In genomic region chr2:222842517-222843174, GRCh38 we compare ENCODE assay signal across 10 cellular contexts. TPM values are rescaled to one million over a fixed set of nuclear protein-coding genes. Genes with fewer than 3 reads are reported as not detected.
DNase-seq lines count a peak whose midpoint lies in the region; ATAC-seq, FAIRE-seq and TF ChIP-seq lines count a peak whose summit lies in the region.
"Had no signal": no experiment of that assay in that cellular context is flagged by ENCODE, and none has a peak within 500 bp of the region (broad histone marks: within the 10 kb centered on the region; RNA-seq: fewer than 3 reads in every experiment).

No MANE protein-coding gene starts in this region.

- TF ChIP-seq CTCF in DND-41 (IDR thresholded peaks at IDR 0.05; ENCODE audit: borderline replicate concordance, extremely low read depth, low read length, poor library complexity, severe bottlenecking) (no peak), bronchial epithelial cell (IDR thresholded peaks at IDR 0.05; ENCODE audit: insufficient read depth, low read length, severe bottlenecking) (no peak), MM.1S (IDR thresholded peaks at IDR 0.05; ENCODE audit: low read length) (no peak)

- no peaks in the 10 kb centered on the region for H3K79me2 ChIP-seq in DND-41 (ENCODE audit: insufficient read depth, low read length)
- no peaks in the 10 kb centered on the region for H3K79me2 ChIP-seq in MM.1S (ENCODE audit: low read length)

- H3K27me3 ChIP-seq in DND-41 (ENCODE audit: insufficient read depth, low read length, poor library complexity) (no peaks in the 10 kb centered on the region), bronchial epithelial cell (ENCODE audit: control insufficient read depth, insufficient read depth, low read length) (no peaks in the 10 kb centered on the region), mucosa of rectum (ENCODE audit: control insufficient read depth in 2 of 2, insufficient read depth in 2 of 2, low read length in 2 of 2) (no peaks in the 10 kb centered on the region), MM.1S (replicated peaks; ENCODE audit: insufficient read depth, low read length) (no peaks in the 10 kb centered on the region)
- H3K27me3 ChIP-seq: brain microvascular endothelial cell had no signal

- H3K4me2 ChIP-seq in DND-41 (ENCODE audit: insufficient read depth, low read length) (no peak overlapping the region), MM.1S (ENCODE audit: low read depth, low read length) (no peak overlapping the region)

- H4K20me1 ChIP-seq in DND-41 (ENCODE audit: insufficient read depth, low read length) (no peaks in the 10 kb centered on the region), MM.1S (ENCODE audit: insufficient read depth, low read length) (no peaks in the 10 kb centered on the region)

- H3K4me3 ChIP-seq in DND-41 (ENCODE audit: low read depth in 1 of 2, low read length in 2 of 2): no peak overlapping the region
- H3K4me3 ChIP-seq in bronchial epithelial cell (ENCODE audit: low read depth, low read length): no peak overlapping the region
- H3K4me3 ChIP-seq in mucosa of rectum (ENCODE audit: low read length in 2 of 2): no peak overlapping the region
- H3K4me3 ChIP-seq in MM.1S (ENCODE audit: low read length): no peak overlapping the region
- H3K4me3 ChIP-seq: thoracic aorta had no signal

- no peak for ATAC-seq in DND-41 (ENCODE audit: insufficient read depth, low read depth)
- no peak for ATAC-seq in GM21723 (IDR thresholded peaks at IDR 0.05; ENCODE audit: unreplicated experiment)

- no peak for FAIRE-seq in bronchial epithelial cell (lab: Jason Lieb, UNC)

- no peaks in the 10 kb centered on the region for H3K9me2 ChIP-seq in MM.1S (replicated peaks; ENCODE audit: insufficient read depth, low read length)

- H3K27ac ChIP-seq in DND-41 (ENCODE audit: low read length): no peak overlapping the region
- peak overlapping the region; percentile 25 to 28 for H3K27ac ChIP-seq in mucosa of rectum (ENCODE audit: low read depth in 2 of 2, low read length in 2 of 2)
- no peak overlapping the region for H3K27ac ChIP-seq in MM.1S (ENCODE audit: low read length)
- H3K27ac ChIP-seq: brain microvascular endothelial cell, thoracic aorta had no signal

- DNase-seq in DND-41: no peak
- peak; percentile 22 for DNase-seq in M059J (ENCODE audit: low read depth)
- peak; percentile 97 for DNase-seq in bronchial epithelial cell (ENCODE audit: low read depth)
- no peak for DNase-seq in activated effector memory CD4-positive, alpha-beta T cell treated with Interleukin-2 at 50 U/mL for 16 hours
- DNase-seq in MM.1S: no peak
- DNase-seq in T1000 (lab: John Stamatoyannopoulos, UW): no peak
- DNase-seq: brain microvascular endothelial cell had no signal

- H3K36me3 ChIP-seq in DND-41 (ENCODE audit: insufficient read depth, low read length): no peaks in the 10 kb centered on the region
- no peaks in the 10 kb centered on the region for H3K36me3 ChIP-seq in bronchial epithelial cell (ENCODE audit: control insufficient read depth, insufficient read depth, low read length)
- H3K36me3 ChIP-seq in mucosa of rectum (ENCODE audit: control insufficient read depth in 2 of 2, insufficient read depth in 2 of 2, low read length in 2 of 2): no peaks in the 10 kb centered on the region
- H3K36me3 ChIP-seq in MM.1S (replicated peaks; ENCODE audit: insufficient read depth, low read length): no peaks in the 10 kb centered on the region
- H3K36me3 ChIP-seq: brain microvascular endothelial cell, thoracic aorta had no signal

- H3K9ac ChIP-seq in DND-41 (ENCODE audit: low read depth, low read length) (no peak overlapping the region), mucosa of rectum (ENCODE audit: low read depth in 1 of 2, low read length in 2 of 2) (peak overlapping the region in 1 of 2 donors; percentile 34), MM.1S (ENCODE audit: low read length) (no peak overlapping the region)

- H2AFZ ChIP-seq in DND-41 (ENCODE audit: low read depth, low read length): 0 out of 2 replicates have a peak overlapping the region, but pooled peaks have one; percentile 3
- H2AFZ ChIP-seq in MM.1S (ENCODE audit: low read length): no peak overlapping the region

- H3K4me1 ChIP-seq in DND-41 (ENCODE audit: insufficient read depth, low read length) (no peaks in the 10 kb centered on the region), mucosa of rectum (ENCODE audit: control insufficient read depth in 2 of 2, insufficient read depth in 2 of 2, low read length in 2 of 2) (peaks cover 3% of the 10 kb centered on the region in 2 donors), MM.1S (ENCODE audit: low read length) (no peaks in the 10 kb centered on the region)

- no peaks in the 10 kb centered on the region for H3F3A ChIP-seq in MM.1S (ENCODE audit: insufficient read depth, low read length)

- H3K9me3 ChIP-seq in DND-41 (ENCODE audit: insufficient read depth, low read length, severe bottlenecking): no peaks in the 10 kb centered on the region
- no peaks in the 10 kb centered on the region for H3K9me3 ChIP-seq in mucosa of rectum (ENCODE audit: control insufficient read depth in 2 of 2, low read length in 2 of 2)
- H3K9me3 ChIP-seq in MM.1S (replicated peaks; ENCODE audit: insufficient read depth, low read length): no peaks in the 10 kb centered on the region
- H3K9me3 ChIP-seq: thoracic aorta had no signal

RNA-seq across cellular contexts. Expression of gene ACSL3, which starts 18.2 kb away (rescaled TPM):
- total RNA-seq in M059J (2014; rRNA removed; shearing (Covaris generic)): 83.1 and 90.6 TPM in 2 replicates
- 166 and 269 TPM in 2 replicates for total RNA-seq in bronchial epithelial cell

Comparison
In these comparisons a context has a peak if more than half of its experiments do, and no peak if none do; other contexts are left out.
1. DNase-seq: peak in M059J (single experiment) and bronchial epithelial cell (single experiment); none in DND-41 (single experiment), activated effector memory CD4-positive, alpha-beta T cell treated with Interleukin-2 at 50 U/mL for 16 hours (single experiment), MM.1S (single experiment) and T1000 (single experiment).
2. H3K27ac ChIP-seq: peak in mucosa of rectum (2 of 2); none in DND-41 (single experiment) and MM.1S (single experiment).